17 cellular contexts compared by ENCODE assay signal in the genomic region with DNA sequence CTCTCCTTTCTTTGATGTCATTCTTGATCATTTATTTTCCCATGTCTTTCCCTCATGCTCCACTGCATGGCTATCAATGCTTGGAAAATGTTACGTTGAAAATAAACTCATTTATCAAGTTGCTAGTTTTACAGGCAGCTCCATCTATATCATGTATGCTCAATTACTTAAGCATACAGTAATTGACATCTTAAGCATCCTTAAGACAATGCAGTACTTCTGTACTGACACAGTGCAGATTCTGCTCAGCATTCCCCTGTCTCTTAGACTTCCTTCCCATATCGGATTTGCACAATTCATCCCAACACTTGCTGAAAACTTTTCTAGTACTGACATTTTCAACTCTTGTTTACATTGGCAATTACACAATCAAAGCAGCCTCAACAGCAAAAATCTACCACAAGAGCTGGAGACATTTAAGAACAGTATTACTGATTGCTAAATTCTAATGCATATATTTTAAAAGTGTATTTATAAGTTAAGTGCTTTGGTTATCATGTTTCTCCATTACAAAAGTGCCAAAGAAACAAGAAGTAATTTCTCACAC.
DNase-seq lines count a peak whose midpoint lies in the region; ATAC-seq, FAIRE-seq and TF ChIP-seq lines count a peak whose summit lies in the region.
"Had no signal": no experiment of that assay in that cellular context is flagged by ENCODE, and none has a peak within 500 bp of the region (broad histone marks: within the 10 kb centered on the region; RNA-seq: fewer than 3 reads in every experiment).

No MANE protein-coding gene starts in this region.

- no peaks in the 10 kb centered on the region for H3K9me3 ChIP-seq in HepG2 (ENCODE audit: low read length)
- H3K9me3 ChIP-seq in kidney (ENCODE audit: control insufficient read depth in 1 of 2, low read length in 2 of 2), result no peaks in the 10 kb centered on the region
- H3K9me3 ChIP-seq: Peyer's patch had no signal

- H3K4me3 ChIP-seq in HepG2 (replicated peaks in 1 of 3; ENCODE audit: insufficient read depth in 1 of 3, low read depth in 2 of 3, low read length in 3 of 3) (no peak overlapping the region), kidney (ENCODE audit: low read length in 2 of 2) (no peak overlapping the region)
- H3K4me3 ChIP-seq: Peyer's patch had no signal

- H3K36me3 ChIP-seq in HepG2 (replicated peaks in 1 of 2; ENCODE audit: control insufficient read depth in 1 of 2, insufficient read depth in 2 of 2, low read length in 2 of 2), result no peaks in the 10 kb centered on the region
- no peaks in the 10 kb centered on the region for H3K36me3 ChIP-seq in kidney (ENCODE audit: control insufficient read depth in 1 of 2, insufficient read depth in 2 of 2, low read length in 2 of 2)
- H3K36me3 ChIP-seq: Peyer's patch had no signal

- H3K4me2 ChIP-seq in HepG2 (ENCODE audit: low read depth, low read length), result no peak overlapping the region

- H3K27me3 ChIP-seq in HepG2 (ENCODE audit: control insufficient read depth in 1 of 2, insufficient read depth in 2 of 2, low read length in 2 of 2), result no peaks in the 10 kb centered on the region; a peak in 1 of 5 replicates
- H3K27me3 ChIP-seq: Peyer's patch had no signal

- TF ChIP-seq POLR2A in HepG2 (IDR thresholded peaks at IDR 0.05; ENCODE audit: insufficient read depth in 1 of 2, low read depth in 2 of 2, low read length in 2 of 2), result no peak

- H3K79me2 ChIP-seq in HepG2 (ENCODE audit: insufficient read depth, low read length), result no peaks in the 10 kb centered on the region

- H3K27me3 Mint-ChIP-seq in chondrocyte (ENCODE audit: low read depth), result peaks cover 6% of the 10 kb centered on the region

- no peak overlapping the region for H2AFZ ChIP-seq in HepG2 (ENCODE audit: low read length)

- H3K4me1 Mint-ChIP-seq in chondrocyte (ENCODE audit: low read depth), result peaks cover 24% of the 10 kb centered on the region
- H3K4me1 Mint-ChIP-seq: B cell; CD4-positive, alpha-beta memory T cell had no signal

- 46% methylated on average over 2 of the region's 2 CpGs for WGBS in HepG2 (ENCODE audit: low lambda C conversion rate)

- ATAC-seq in HepG2, result no peak
- ATAC-seq in stimulated activated naive CD8-positive, alpha-beta T cell treated with anti-CD3 and anti-CD28 coated beads, Interleukin-15, Interleukin-2, amounts not matched to agents 100 U/mL and 50 U/mL, for 24 hours, result no peak

- H3K27ac ChIP-seq in HepG2 (ENCODE audit: extremely low read length, insufficient read depth, low read length), result no peak overlapping the region
- no peak overlapping the region for H3K27ac ChIP-seq in kidney (ENCODE audit: low read depth in 2 of 2, low read length in 2 of 2)
- H3K27ac ChIP-seq: Peyer's patch had no signal

- H3K36me3 Mint-ChIP-seq in chondrocyte (ENCODE audit: low read depth), result no peaks in the 10 kb centered on the region
- H3K36me3 Mint-ChIP-seq: CD4-positive, alpha-beta memory T cell had no signal

- intact Hi-C loops in HepG2 (cut with micrococcal nuclease; ENCODE audit: unreplicated experiment), result no loop called here
- intact Hi-C loops in kidney (cut with DNase I), result no loop called here

- H3K9me3 Mint-ChIP-seq in chondrocyte (ENCODE audit: low read depth), result no peaks in the 10 kb centered on the region
- H3K9me3 Mint-ChIP-seq: CD4-positive, alpha-beta memory T cell had no signal

- in situ Hi-C loops in HepG2 (cut with HindIII; ENCODE audit: extremely low pct_ligation_motif_present, low pct_unique_long_range_greater_than_20kb), result no loop called here

- H3K9ac ChIP-seq in HepG2 (ENCODE audit: insufficient read depth, low read depth, low read length), result no peak overlapping the region
- no peak overlapping the region for H3K9ac ChIP-seq in kidney (ENCODE audit: low read length in 2 of 2)

- BruUV-seq in HepG2 (replicated peaks; lab: Mats Ljungman, UMichigan), result no TSS peak

- TF ChIP-seq EP300 in HepG2 (IDR thresholded peaks at IDR 0.05; ENCODE audit: low read depth in 2 of 2, low read length in 2 of 2), result no peak
- TF ChIP-seq EP300 in HepG2 (CRISPR knock-in tag; IDR thresholded peaks at IDR 0.05; ENCODE audit: borderline replicate concordance), result no peak

- CTCF ChIA-PET in HepG2 (lab: Yijun Ruan, JAX; ENCODE audit: low intra/inter-chr PET ratio, low total read pairs), result no interaction called here

- H3K4me1 ChIP-seq in HepG2 (ENCODE audit: insufficient read depth, low read length) (no peaks in the 10 kb centered on the region), kidney (ENCODE audit: control insufficient read depth in 1 of 2, insufficient read depth in 1 of 2, low read depth in 1 of 2, low read length in 2 of 2) (no peaks in the 10 kb centered on the region)
- H3K4me1 ChIP-seq: Peyer's patch had no signal

- H4K20me1 ChIP-seq in HepG2 (ENCODE audit: insufficient read depth, low read length), result no peaks in the 10 kb centered on the region

- TF ChIP-seq CTCF in HepG2 (CRISPR knock-in tag; IDR thresholded peaks at IDR 0.05) (no peak), kidney (IDR thresholded peaks at IDR 0.05; ENCODE audit: borderline replicate concordance, extremely low read depth, insufficient read depth) (no peak), chondrocyte (IDR thresholded peaks at IDR 0.05) (no peak)

- DNase-seq in HuH-7 (ENCODE audit: low spot score) (peak; percentile 4), amniotic epithelial cell (ENCODE audit: low read depth) (peak; percentile 63), fibroblast of peridontal ligament (ENCODE audit: extremely low read depth) (peak; percentile 39), HepG2 (ENCODE audit: low spot score) (no peak), kidney (no peak), chondrocyte (ENCODE audit: low spot score) (no peak), dedifferentiated amniotic fluid mesenchymal stem cell (ENCODE audit: extremely low spot score) (no peak)
- DNase-seq in stimulated activated naive CD8-positive, alpha-beta T cell treated with anti-CD3 and anti-CD28 coated beads, Interleukin-15, Interleukin-2, amounts not matched to agents 100 U/mL and 50 U/mL, for 24 hours, result no peak
- DNase-seq: ACHN; CD4-positive, alpha-beta memory T cell; H7; NCI-H1930; NCI-H510A treated with DMSO at 0.1 percent for 48 hours; Peyer's patch; Right ventricle myocardium superior had no signal

- H3K4me3 Mint-ChIP-seq in chondrocyte (ENCODE audit: unreplicated experiment), result no peak overlapping the region
- H3K4me3 Mint-ChIP-seq: B cell; CD4-positive, alpha-beta memory T cell had no signal

- no peak for TF ChIP-seq RAD21 in HepG2 (CRISPR knock-in tag; IDR thresholded peaks at IDR 0.05)

- POLR2A ChIA-PET in HepG2 (lab: Yijun Ruan, JAX), result no interaction called here

- FAIRE-seq in HepG2 (lab: Jason Lieb, UNC) (no peak), kidney (lab: Jason Lieb, UNC) (no peak)
- FAIRE-seq: D721Med had no signal

- H3K27ac Mint-ChIP-seq in chondrocyte (ENCODE audit: unreplicated experiment), result no peak overlapping the region
- H3K27ac Mint-ChIP-seq: B cell; CD4-positive, alpha-beta memory T cell had no signal

TF ChIP-seq in HepG2, 621 proteins besides CTCF, POLR2A, EP300 and RAD21:
- TF ChIP-seq ZNF660 (CRISPR knock-in tag; IDR thresholded peaks at IDR 0.05; ENCODE audit: borderline replicate concordance, low read depth) (no peak), CEBPB (IDR thresholded peaks at IDR 0.05; ENCODE audit: borderline replicate concordance, low read depth, low read length) (peak; percentile 45; the same call in 1 of the 2 replicates), TRAFD1 (CRISPR knock-in tag; IDR thresholded peaks at IDR 0.05; ENCODE audit: borderline replicate concordance) (no peak), DR1 (CRISPR knock-in tag; IDR thresholded peaks at IDR 0.05) (no peak), KDM3A (CRISPR knock-in tag; IDR thresholded peaks at IDR 0.05; ENCODE audit: low read depth) (no peak)

Comparison
In these comparisons a context has a peak if more than half of its experiments do, and no peak if none do; other contexts are left out.
1. DNase-seq: peak in HuH-7 (single experiment), amniotic epithelial cell (single experiment) and fibroblast of peridontal ligament (single experiment); none in HepG2 (single experiment), kidney (single experiment), chondrocyte (single experiment), stimulated activated naive CD8-positive, alpha-beta T cell treated with anti-CD3 and anti-CD28 coated beads, Interleukin-15, Interleukin-2, amounts not matched to agents 100 U/mL and 50 U/mL, for 24 hours (single experiment) and dedifferentiated amniotic fluid mesenchymal stem cell (single experiment).